ENCODE assay signal across 18 cellular contexts in the genomic region with DNA sequence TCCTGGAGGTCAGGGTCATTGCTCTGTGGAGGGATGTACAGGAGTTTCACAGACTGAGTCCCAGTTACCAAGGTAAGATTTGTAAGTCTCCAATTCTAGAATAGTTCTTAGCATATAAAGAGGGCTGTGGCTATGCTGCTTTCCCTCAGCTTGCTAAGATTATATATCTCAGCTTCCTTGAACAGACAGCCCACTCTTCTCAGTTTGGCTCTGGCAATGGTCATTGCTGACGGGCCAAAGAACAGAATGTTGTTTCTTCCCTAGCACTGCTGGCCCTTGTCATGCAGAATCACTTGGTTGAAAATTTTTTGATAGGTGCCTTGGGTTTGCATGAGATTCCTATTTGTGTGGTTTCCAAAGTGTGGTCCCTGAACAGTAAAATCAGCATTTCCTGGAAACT. TPM values are rescaled to one million over a fixed set of nuclear protein-coding genes. Genes with fewer than 3 reads are reported as not detected.
A peak's percentile ranks its signal among the peaks of the same experiment; 100 is the strongest.
DNase-seq lines count a peak whose midpoint lies in the region; ATAC-seq and TF ChIP-seq lines count a peak whose summit lies in the region.
"Had no signal": no experiment of that assay in that cellular context is flagged by ENCODE, and none has a peak within 500 bp of the region (broad histone marks: within the 10 kb centered on the region; RNA-seq: fewer than 3 reads in every experiment).

No MANE protein-coding gene starts in this region.

- H3K9me3 Mint-ChIP-seq in activated naive CD4-positive, alpha-beta T cell treated with anti-CD3 and anti-CD28 coated beads, Interleukin-2, amount 10 ng/mL, durations not matched to agents 7 days and 5 days, result no peaks in the 10 kb centered on the region
- no peaks in the 10 kb centered on the region for H3K9me3 Mint-ChIP-seq in stimulated activated naive CD8-positive, alpha-beta T cell treated with anti-CD3 and anti-CD28 coated beads, Interleukin-15, amount 100 ng/mL, for 72 hours
- H3K9me3 Mint-ChIP-seq: CD14-positive monocyte had no signal

- peaks cover 58% of the 10 kb centered on the region for H3K36me3 Mint-ChIP-seq in activated naive CD4-positive, alpha-beta T cell treated with anti-CD3 and anti-CD28 coated beads, Interleukin-2, amount 10 ng/mL, durations not matched to agents 7 days and 5 days
- H3K36me3 Mint-ChIP-seq in T-helper 17 cell (ENCODE audit: low read depth), result peaks cover 7% of the 10 kb centered on the region

- H3K9me3 ChIP-seq in T-helper 17 cell (ENCODE audit: control insufficient read depth, low read length, poor library complexity, severe bottlenecking) (no peaks in the 10 kb centered on the region), right cardiac atrium (ENCODE audit: control insufficient read depth, low read length) (no peaks in the 10 kb centered on the region), body of pancreas (no peaks in the 10 kb centered on the region), GM23248 (ENCODE audit: low read depth) (no peaks in the 10 kb centered on the region)

- H3K9me2 ChIP-seq in GM23248 (ENCODE audit: insufficient read depth), result no peaks in the 10 kb centered on the region

- peak overlapping the region; percentile 7 for H3K27ac Mint-ChIP-seq in activated naive CD4-positive, alpha-beta T cell treated with anti-CD3 and anti-CD28 coated beads, Interleukin-2, amount 10 ng/mL, durations not matched to agents 7 days and 5 days
- H3K27ac Mint-ChIP-seq in T-helper 17 cell, result peak overlapping the region; percentile 87
- peak overlapping the region in 1 of 2 donors; percentile 66 for H3K27ac Mint-ChIP-seq in stimulated activated naive CD8-positive, alpha-beta T cell treated with anti-CD3 and anti-CD28 coated beads, Interleukin-15, amount 100 ng/mL, for 72 hours
- H3K27ac Mint-ChIP-seq: CD14-positive monocyte had no signal

- ATAC-seq in T-helper 17 cell (no peak), right cardiac atrium (peak; percentile 43 to 62), body of pancreas (no peak), HG03196 (IDR thresholded peaks at IDR 0.05; ENCODE audit: unreplicated experiment) (no peak)
- ATAC-seq in stimulated activated naive CD8-positive, alpha-beta T cell treated with anti-CD3 and anti-CD28 coated beads, Interleukin-15, amount 100 ng/mL, for 72 hours, result peak; percentile 4

- intact Hi-C loops in right cardiac atrium (cut with DNase I) (loop anchor here in 1 of 4 donors (10.0 kb wide), 1 partner anchor 454 kb away; no protein-coding TSS in a partner anchor), body of pancreas (cut with DNase I) (no loop called here)

- no peak for DNase-seq in activated naive CD4-positive, alpha-beta T cell treated with anti-CD3 and anti-CD28 coated beads, Interleukin-2, amount 10 ng/mL, durations not matched to agents 7 days and 5 days
- DNase-seq in activated naive CD4-positive, alpha-beta T cell treated with anti-CD3 and anti-CD28 coated beads, Interleukin-2, amount 50 U/mL, for 16 hours, result no peak
- DNase-seq in T-helper 17 cell (no peak), right cardiac atrium (no peak), body of pancreas (no peak), GM23248 (no peak)
- DNase-seq in stimulated activated naive CD8-positive, alpha-beta T cell treated with anti-CD3 and anti-CD28 coated beads, Interleukin-15, amount 100 ng/mL, for 72 hours, result no peak
- DNase-seq: ACHN, activated gamma-delta T cell, DMS153, GF-D8, H7, SHP77, WERI-Rb-1 had no signal

- H2AFZ ChIP-seq in GM23248, result no peak overlapping the region

- no peak for TF ChIP-seq CTCF in body of pancreas (IDR thresholded peaks at IDR 0.05)

- 36% methylated on average over 1 of the region's 1 CpG for WGBS in right cardiac atrium
- 83 to 95% methylated on average over 1 of the region's 1 CpG for WGBS in body of pancreas, 2 donors
- 83 to 90% methylated on average over 1 of the region's 1 CpG for WGBS in GM23248 (ENCODE audit: low coverage in 1 of 2, low lambda C conversion rate in 2 of 2, missing lambda C conversion rate in 2 of 2), 2 experiments

- no peak overlapping the region for H3K9ac ChIP-seq in GM23248

- in situ Hi-C loops in GM23248 (cut with MboI), result no loop called here

- H3K27me3 ChIP-seq in right cardiac atrium (ENCODE audit: control insufficient read depth, insufficient read depth) (no peaks in the 10 kb centered on the region), body of pancreas (no peaks in the 10 kb centered on the region), GM23248 (replicated peaks; ENCODE audit: insufficient read depth) (no peaks in the 10 kb centered on the region)

- H3F3A ChIP-seq in GM23248 (ENCODE audit: insufficient read depth), result peaks cover 38% of the 10 kb centered on the region; the same call in 1 of the 2 replicates

- H3K27ac ChIP-seq in right cardiac atrium (ENCODE audit: low read length), result peak overlapping the region; percentile 68
- H3K27ac ChIP-seq in body of pancreas, result no peak overlapping the region
- H3K27ac ChIP-seq in GM23248, result no peak overlapping the region
- H3K27ac ChIP-seq: WERI-Rb-1 had no signal

- CTCF ChIA-PET in activated naive CD4-positive, alpha-beta T cell treated with anti-CD3 and anti-CD28 coated beads, Interleukin-2, amount 10 ng/mL, durations not matched to agents 7 days and 5 days (lab: Charles Lee), result interaction anchor here (0.5 to 9.4 kb wide), 5 partner anchors 18 to 548 kb away, joined by 3 to 184 read pairs (median 3); no protein-coding TSS in a partner anchor

- H3K4me3 ChIP-seq in right cardiac atrium (ENCODE audit: low read length) (no peak overlapping the region), body of pancreas (no peak overlapping the region), GM23248 (no peak overlapping the region)
- H3K4me3 ChIP-seq: coronary artery, lung had no signal

- no peak overlapping the region for H3K4me3 Mint-ChIP-seq in activated naive CD4-positive, alpha-beta T cell treated with anti-CD3 and anti-CD28 coated beads, Interleukin-2, amount 10 ng/mL, durations not matched to agents 7 days and 5 days
- no peak overlapping the region for H3K4me3 Mint-ChIP-seq in T-helper 17 cell
- peak overlapping the region; percentile 53 to 65 for H3K4me3 Mint-ChIP-seq in stimulated activated naive CD8-positive, alpha-beta T cell treated with anti-CD3 and anti-CD28 coated beads, Interleukin-15, amount 100 ng/mL, for 72 hours
- H3K4me3 Mint-ChIP-seq: CD14-positive monocyte had no signal

- H3K4me2 ChIP-seq in GM23248 (ENCODE audit: unreplicated experiment), result no peak overlapping the region

- H3K4me1 Mint-ChIP-seq in activated naive CD4-positive, alpha-beta T cell treated with anti-CD3 and anti-CD28 coated beads, Interleukin-2, amount 10 ng/mL, durations not matched to agents 7 days and 5 days, result peaks cover 51% of the 10 kb centered on the region
- H3K4me1 Mint-ChIP-seq in T-helper 17 cell, result peaks cover 23% of the 10 kb centered on the region
- peaks cover 69% of the 10 kb centered on the region for H3K4me1 Mint-ChIP-seq in stimulated activated naive CD8-positive, alpha-beta T cell treated with anti-CD3 and anti-CD28 coated beads, Interleukin-15, amount 100 ng/mL, for 72 hours

- no peaks in the 10 kb centered on the region for H4K20me1 ChIP-seq in GM23248 (ENCODE audit: insufficient read depth)

- H3K79me2 ChIP-seq in GM23248 (ENCODE audit: insufficient read depth), result no peaks in the 10 kb centered on the region

- no peak for TF ChIP-seq POLR2A in body of pancreas (IDR thresholded peaks at IDR 0.05)

- peaks cover 3% of the 10 kb centered on the region for H3K4me1 ChIP-seq in right cardiac atrium (ENCODE audit: control insufficient read depth, insufficient read depth, low read length)
- peaks cover 10% of the 10 kb centered on the region for H3K4me1 ChIP-seq in body of pancreas
- peaks cover 8% of the 10 kb centered on the region; the same call in 1 of the 2 replicates for H3K4me1 ChIP-seq in GM23248 (ENCODE audit: insufficient read depth)

- peaks cover 0 to 16% of the 10 kb centered on the region in 2 donors for H3K36me3 ChIP-seq in body of pancreas (replicated peaks in 1 of 2; ENCODE audit: insufficient read depth in 1 of 2, low read depth in 2 of 2)
- H3K36me3 ChIP-seq in GM23248 (ENCODE audit: low read depth), result peaks cover 63% of the 10 kb centered on the region

- H3K27me3 Mint-ChIP-seq in activated naive CD4-positive, alpha-beta T cell treated with anti-CD3 and anti-CD28 coated beads, Interleukin-2, amount 10 ng/mL, durations not matched to agents 7 days and 5 days, result no peaks in the 10 kb centered on the region
- H3K27me3 Mint-ChIP-seq in T-helper 17 cell, result no peaks in the 10 kb centered on the region
- H3K27me3 Mint-ChIP-seq in stimulated activated naive CD8-positive, alpha-beta T cell treated with anti-CD3 and anti-CD28 coated beads, Interleukin-15, amount 100 ng/mL, for 72 hours, result no peaks in the 10 kb centered on the region

RNA-seq across cellular contexts. Expression of a gene that starts 38.1 kb away (rescaled TPM):
- total RNA-seq in T-helper 17 cell (10 to 100 TPM; 22.2 to 30.7 TPM), right cardiac atrium (10 to 100 TPM in 3 of 4 donors, 1 to 10 TPM in 1; 8.3 to 13.4 (median 10.5) TPM), body of pancreas (1 to 10 TPM; 7.5 to 9.2 TPM)
- polyA plus RNA-seq in right cardiac atrium (7.5 TPM), GM23248 (2016; fragmentation: Nextera tagmentation; extraction: Ambion mirVana) (61.6 and 64.0 TPM in 2 replicates)
- total RNA-seq in GM23248 (2014; rRNA removed; shearing (Covaris generic)), result 31.7 and 31.8 TPM in 2 replicates

Comparison
In these comparisons a context has a peak if more than half of its experiments do, and no peak if none do; other contexts are left out.
1. H3K4me3 Mint-ChIP-seq: peak in stimulated activated naive CD8-positive, alpha-beta T cell treated with anti-CD3 and anti-CD28 coated beads, Interleukin-15, amount 100 ng/mL, for 72 hours (2 of 2); none in activated naive CD4-positive, alpha-beta T cell treated with anti-CD3 and anti-CD28 coated beads, Interleukin-2, amount 10 ng/mL, durations not matched to agents 7 days and 5 days (single experiment) and T-helper 17 cell (single experiment).
2. ATAC-seq: peak in right cardiac atrium (2 of 2) and stimulated activated naive CD8-positive, alpha-beta T cell treated with anti-CD3 and anti-CD28 coated beads, Interleukin-15, amount 100 ng/mL, for 72 hours (single experiment); none in T-helper 17 cell (single experiment), body of pancreas (single experiment) and HG03196 (single experiment).